Comparison of ENCODE assay signal across 14 cellular contexts in the genomic region with DNA sequence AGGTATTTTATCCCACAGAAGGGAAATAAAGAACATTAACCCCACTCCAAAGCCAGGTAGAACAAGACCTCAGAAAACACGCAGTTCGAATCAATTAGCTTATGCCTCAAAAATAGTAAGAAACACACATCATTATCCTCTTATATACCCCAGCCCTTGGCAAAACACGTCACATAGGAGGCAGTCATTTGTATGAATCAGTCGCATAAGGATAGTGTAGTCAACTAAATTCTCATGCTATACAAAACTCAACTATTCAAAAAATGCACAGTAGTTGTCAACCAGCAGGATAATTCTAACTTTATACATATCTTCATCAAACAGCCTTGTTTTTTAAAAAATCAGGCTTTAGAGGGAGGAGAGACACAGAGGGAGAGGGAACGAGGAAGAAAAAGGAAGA.
"Had no signal": no experiment of that assay in that cellular context is flagged by ENCODE, and none has a peak within 500 bp of the region (broad histone marks: within the 10 kb centered on the region; RNA-seq: fewer than 3 reads in every experiment).

No MANE protein-coding gene starts in this region.

- H3K27ac Mint-ChIP-seq: activated CD8-positive, alpha-beta memory T cell treated with anti-CD3 and anti-CD28 coated beads, Interleukin-2, amount 10 ng/mL, durations not matched to agents 7 days and 5 days; nephron progenitor cell had no signal

- H3K27me3 Mint-ChIP-seq: activated CD8-positive, alpha-beta memory T cell treated with anti-CD3 and anti-CD28 coated beads, Interleukin-2, amount 10 ng/mL, durations not matched to agents 7 days and 5 days had no signal

- H3K9me3 Mint-ChIP-seq: nephron progenitor cell had no signal

- H3K4me1 Mint-ChIP-seq: activated CD8-positive, alpha-beta memory T cell treated with anti-CD3 and anti-CD28 coated beads, Interleukin-2, amount 10 ng/mL, durations not matched to agents 7 days and 5 days; nephron progenitor cell had no signal

- DNase-seq: activated CD4-positive, alpha-beta T cell treated with anti-CD3 and anti-CD28 coated beads, Interleukin-2, amount 50 U/mL, for 48 hours; activated CD4-positive, CD25-positive, alpha-beta regulatory T cell treated with anti-CD3 and anti-CD28 coated beads, Interleukin-2, amount 50 U/mL, for 72 hours; activated CD8-positive, alpha-beta memory T cell treated with anti-CD3 and anti-CD28 coated beads, Interleukin-2, amount 10 ng/mL, durations not matched to agents 7 days and 5 days; activated effector memory CD4-positive, alpha-beta T cell treated with anti-CD3 and anti-CD28 coated beads, Interleukin-2, amount 50 U/mL, for 16 hours; activated T-cell treated with anti-CD3 and anti-CD28 coated beads, Interleukin-2, amount 50 U/mL, for 1 hour; left lung; nephron progenitor cell; ovary; SK-N-SH; spleen; T-helper 1 cell; T1000 had no signal

- ATAC-seq: activated CD8-positive, alpha-beta memory T cell treated with anti-CD3 and anti-CD28 coated beads, Interleukin-2, amount 10 ng/mL, durations not matched to agents 7 days and 5 days; esophagus mucosa; left lung; sciatic nerve had no signal

- H3K4me3 Mint-ChIP-seq: activated CD8-positive, alpha-beta memory T cell treated with anti-CD3 and anti-CD28 coated beads, Interleukin-2, amount 10 ng/mL, durations not matched to agents 7 days and 5 days; nephron progenitor cell had no signal

- H3K36me3 Mint-ChIP-seq: activated CD8-positive, alpha-beta memory T cell treated with anti-CD3 and anti-CD28 coated beads, Interleukin-2, amount 10 ng/mL, durations not matched to agents 7 days and 5 days had no signal
